1 cellular context compared by ENCODE assay signal in genomic region chr1:43007377-43008105, GRCh38.
A peak's percentile ranks its signal among the peaks of the same experiment; 100 is the strongest.
TF ChIP-seq lines count a peak whose summit lies in the region.

No MANE protein-coding gene starts in this region.

TF ChIP-seq in WTC11, 78 proteins besides CTCF, POLR2A, EP300 and RAD21 (continued from another document):
- TF ChIP-seq TP53 (CRISPR knock-in tag; IDR thresholded peaks at IDR 0.05) (no peak), PREB (CRISPR knock-in tag; IDR thresholded peaks at IDR 0.05; ENCODE audit: borderline replicate concordance) (no peak), ZNF423 (CRISPR knock-in tag; IDR thresholded peaks at IDR 0.05) (peak; percentile 30; the same call in 1 of the 2 replicates), ZNF138 (CRISPR knock-in tag; conservative IDR thresholded peaks at IDR 0.05) (no peak), GRHL2 (CRISPR knock-in tag; IDR thresholded peaks at IDR 0.05; ENCODE audit: insufficient replicate concordance, severe bottlenecking) (no peak), KAT7 (CRISPR knock-in tag; IDR thresholded peaks at IDR 0.05; ENCODE audit: borderline replicate concordance) (no peak), FOXP1 (CRISPR knock-in tag; IDR thresholded peaks at IDR 0.05; ENCODE audit: borderline replicate concordance) (no peak), ZNF281 (CRISPR knock-in tag; IDR thresholded peaks at IDR 0.05) (no peak), NFYB (CRISPR knock-in tag; conservative IDR thresholded peaks at IDR 0.05; ENCODE audit: low read depth) (no peak), NR2C2 (CRISPR knock-in tag; IDR thresholded peaks at IDR 0.05) (no peak), FOXK1 (CRISPR knock-in tag; IDR thresholded peaks at IDR 0.05) (peak; percentile 30; the same call in 1 of the 2 replicates), NFATC4 (CRISPR knock-in tag; IDR thresholded peaks at IDR 0.05) (no peak), SOX15 (CRISPR knock-in tag; IDR thresholded peaks at IDR 0.05) (no peak), E2F5 (CRISPR knock-in tag; IDR thresholded peaks at IDR 0.05) (0 out of 2 replicates have a peak, but pooled peaks have one; percentile 28), E2F1 (CRISPR knock-in tag; IDR thresholded peaks at IDR 0.05) (no peak), CREM (CRISPR knock-in tag; IDR thresholded peaks at IDR 0.05) (no peak), ZNF263 (CRISPR knock-in tag; IDR thresholded peaks at IDR 0.05; ENCODE audit: low read depth) (no peak), MAX (CRISPR knock-in tag; IDR thresholded peaks at IDR 0.05) (0 out of 2 replicates have a peak, but pooled peaks have one; percentile 49), SP1 (CRISPR knock-in tag; conservative IDR thresholded peaks at IDR 0.05) (peak; percentile 34; the same call in 1 of the 2 replicates), HMGXB4 (CRISPR knock-in tag; IDR thresholded peaks at IDR 0.05) (no peak), TCF7 (CRISPR knock-in tag; IDR thresholded peaks at IDR 0.05; ENCODE audit: low read depth) (no peak), JUN (CRISPR knock-in tag; IDR thresholded peaks at IDR 0.05) (no peak), ZNF532 (CRISPR knock-in tag; IDR thresholded peaks at IDR 0.05; ENCODE audit: borderline replicate concordance) (no peak), MLX (CRISPR knock-in tag; IDR thresholded peaks at IDR 0.05) (no peak), FOXJ3 (CRISPR knock-in tag; IDR thresholded peaks at IDR 0.05; ENCODE audit: borderline replicate concordance) (no peak), ZNF219 (CRISPR knock-in tag; IDR thresholded peaks at IDR 0.05; ENCODE audit: borderline replicate concordance) (no peak), ERG (CRISPR knock-in tag; IDR thresholded peaks at IDR 0.05) (no peak), MXD4 (CRISPR knock-in tag; IDR thresholded peaks at IDR 0.05; ENCODE audit: borderline replicate concordance) (no peak), MYBL2 (CRISPR knock-in tag; IDR thresholded peaks at IDR 0.05) (no peak), ATF6 (CRISPR knock-in tag; IDR thresholded peaks at IDR 0.05) (no peak), NR3C1 (CRISPR knock-in tag; conservative IDR thresholded peaks at IDR 0.05; ENCODE audit: low read depth) (no peak), GTF2I (CRISPR knock-in tag; conservative IDR thresholded peaks at IDR 0.05) (no peak), ZNF317 (CRISPR knock-in tag; IDR thresholded peaks at IDR 0.05; ENCODE audit: borderline replicate concordance, low read depth) (no peak), ZSCAN18 (CRISPR knock-in tag; IDR thresholded peaks at IDR 0.05) (no peak)
